ENCODE assay signal across 9 cellular contexts in genomic region chr15:67690936-67691335, GRCh38.
DNase-seq lines count a peak whose midpoint lies in the region; TF ChIP-seq lines count a peak whose summit lies in the region.
"Had no signal": no experiment of that assay in that cellular context is flagged by ENCODE, and none has a peak within 500 bp of the region (broad histone marks: within the 10 kb centered on the region; RNA-seq: fewer than 3 reads in every experiment).

No MANE protein-coding gene starts in this region.

- no peaks in the 10 kb centered on the region for H3K27me3 Mint-ChIP-seq in activated CD4-positive, alpha-beta memory T cell treated with anti-CD3 and anti-CD28 coated beads, Interleukin-2, amount 10 ng/mL, durations not matched to agents 7 days and 5 days

- H3K4me1 ChIP-seq in MM.1S (ENCODE audit: low read length) = peaks cover 4% of the 10 kb centered on the region; the same call in 1 of the 2 replicates
- no peaks in the 10 kb centered on the region for H3K4me1 ChIP-seq in mesenchymal stem cell (ENCODE audit: control insufficient read depth, insufficient read depth, low read depth, low read length)

- no peak overlapping the region for H3K4ac ChIP-seq in mesenchymal stem cell (ENCODE audit: low read depth in 1 of 2, low read length in 2 of 2)

- no peaks in the 10 kb centered on the region for H3K79me2 ChIP-seq in MM.1S (ENCODE audit: low read length)

- no peak overlapping the region for H3K23ac ChIP-seq in mesenchymal stem cell (ENCODE audit: low read length in 2 of 2)

- H3K18ac ChIP-seq in mesenchymal stem cell (ENCODE audit: low read depth in 1 of 2, low read length in 2 of 2) = no peak overlapping the region

- H3K36me3 ChIP-seq in MM.1S (replicated peaks; ENCODE audit: insufficient read depth, low read length) (no peaks in the 10 kb centered on the region), SK-N-MC (ENCODE audit: insufficient read depth, low read length) (0 out of 2 replicates have a peak, but pooled peaks cover 4% of the 10 kb centered on the region), mesenchymal stem cell (ENCODE audit: control insufficient read depth in 1 of 2, insufficient read depth in 2 of 2, low read depth in 1 of 2, low read length in 2 of 2) (peaks cover 3 to 4% of the 10 kb centered on the region in 2 experiments)

- H3K79me1 ChIP-seq in mesenchymal stem cell (replicated peaks; ENCODE audit: low read length, poor library complexity, severe bottlenecking) = no peaks in the 10 kb centered on the region

- no peak overlapping the region for H2BK5ac ChIP-seq in mesenchymal stem cell (ENCODE audit: low read depth, low read length, poor library complexity, severe bottlenecking)

- WGBS in mesenchymal stem cell = 100% methylated on average over 3 of the region's 3 CpGs

- H3F3A ChIP-seq in MM.1S (ENCODE audit: insufficient read depth, low read length) = no peaks in the 10 kb centered on the region

- TF ChIP-seq CTCF in MM.1S (IDR thresholded peaks at IDR 0.05; ENCODE audit: low read length) = no peak

- H4K8ac ChIP-seq in mesenchymal stem cell (ENCODE audit: low read length) = no peak overlapping the region

- H2BK15ac ChIP-seq in mesenchymal stem cell (ENCODE audit: low read depth, poor library complexity, severe bottlenecking) = no peak overlapping the region

- H3K9me3 ChIP-seq in MM.1S (replicated peaks; ENCODE audit: insufficient read depth, low read length) (no peaks in the 10 kb centered on the region), SK-N-MC (ENCODE audit: low read depth, low read length) (no peaks in the 10 kb centered on the region), mesenchymal stem cell (ENCODE audit: control insufficient read depth, low read length) (peaks cover 14% of the 10 kb centered on the region)

- H3K9me2 ChIP-seq in MM.1S (replicated peaks; ENCODE audit: insufficient read depth, low read length) = no peaks in the 10 kb centered on the region

- H3K9ac ChIP-seq in MM.1S (ENCODE audit: low read length) (no peak overlapping the region), SK-N-MC (ENCODE audit: insufficient read length) (no peak overlapping the region), mesenchymal stem cell (ENCODE audit: low read length) (no peak overlapping the region)

- no peaks in the 10 kb centered on the region for H3K4me1 Mint-ChIP-seq in activated CD4-positive, alpha-beta memory T cell treated with anti-CD3 and anti-CD28 coated beads, Interleukin-2, amount 10 ng/mL, durations not matched to agents 7 days and 5 days

- peaks cover under 1% of the 10 kb centered on the region for H3K9me3 Mint-ChIP-seq in activated CD4-positive, alpha-beta memory T cell treated with anti-CD3 and anti-CD28 coated beads, Interleukin-2, amount 10 ng/mL, durations not matched to agents 7 days and 5 days

- no peak overlapping the region for H3K4me2 ChIP-seq in MM.1S (ENCODE audit: low read depth, low read length)
- H3K4me2 ChIP-seq in mesenchymal stem cell (ENCODE audit: low read length, poor library complexity, severe bottlenecking) = no peak overlapping the region

- H2AFZ ChIP-seq in MM.1S (ENCODE audit: low read length) (no peak overlapping the region), mesenchymal stem cell (ENCODE audit: low read depth, low read length) (no peak overlapping the region)

- CTCF ChIA-PET in activated CD4-positive, alpha-beta memory T cell treated with anti-CD3 and anti-CD28 coated beads, Interleukin-2, amount 10 ng/mL, durations not matched to agents 7 days and 5 days (lab: Charles Lee) = no interaction called here

- H3K14ac ChIP-seq in mesenchymal stem cell (ENCODE audit: low read length in 2 of 2) = no peak overlapping the region

- DNase-seq in DMS79 (lab: John Stamatoyannopoulos, UW) = peak; percentile 88
- peak; percentile 22 for DNase-seq in MM.1S
- peak; percentile 6 for DNase-seq in SK-N-MC (ENCODE audit: low read depth, low spot score)
- peak; percentile 46 for DNase-seq in mesenchymal stem cell
- no peak for DNase-seq in activated CD4-positive, alpha-beta memory T cell treated with anti-CD3 and anti-CD28 coated beads, Interleukin-2, amount 10 ng/mL, durations not matched to agents 7 days and 5 days
- DNase-seq in caudate nucleus (lab: John Stamatoyannopoulos, UW) = no peak
- DNase-seq in NCI-H2081 (lab: John Stamatoyannopoulos, UW) = no peak
- DNase-seq: activated T-cell treated with anti-CD3 and anti-CD28 coated beads, Interleukin-2, amount 50 U/mL, for 48 hours; Kasumi-1 had no signal

- H3K4me3 Mint-ChIP-seq in activated CD4-positive, alpha-beta memory T cell treated with anti-CD3 and anti-CD28 coated beads, Interleukin-2, amount 10 ng/mL, durations not matched to agents 7 days and 5 days = no peak overlapping the region

- H4K20me1 ChIP-seq in MM.1S (ENCODE audit: insufficient read depth, low read length) = no peaks in the 10 kb centered on the region

- H3K27ac ChIP-seq in MM.1S (ENCODE audit: low read length) (no peak overlapping the region), SK-N-MC (no peak overlapping the region), mesenchymal stem cell (ENCODE audit: low read length, poor library complexity, severe bottlenecking) (no peak overlapping the region), caudate nucleus (ENCODE audit: low read depth, low read length) (no peak overlapping the region)

- H3K27ac Mint-ChIP-seq in activated CD4-positive, alpha-beta memory T cell treated with anti-CD3 and anti-CD28 coated beads, Interleukin-2, amount 10 ng/mL, durations not matched to agents 7 days and 5 days = no peak overlapping the region

- no peak overlapping the region for H2BK12ac ChIP-seq in mesenchymal stem cell (ENCODE audit: low read length in 2 of 2)

- H3K4me3 ChIP-seq in MM.1S (ENCODE audit: low read length) (no peak overlapping the region), SK-N-MC (no peak overlapping the region), mesenchymal stem cell (ENCODE audit: insufficient read depth in 1 of 2, low read depth in 1 of 2, low read length in 2 of 2) (no peak overlapping the region)

- H4K91ac ChIP-seq in mesenchymal stem cell (ENCODE audit: low read length) = no peak overlapping the region

- no peak overlapping the region for H2AK5ac ChIP-seq in mesenchymal stem cell (ENCODE audit: low read length, severe bottlenecking)

- no peaks in the 10 kb centered on the region for H3K27me3 ChIP-seq in MM.1S (replicated peaks; ENCODE audit: insufficient read depth, low read length)
- H3K27me3 ChIP-seq in mesenchymal stem cell (ENCODE audit: control insufficient read depth in 1 of 2, insufficient read depth in 1 of 2, low read length in 2 of 2) = no peaks in the 10 kb centered on the region

- peaks cover under 1% of the 10 kb centered on the region for H3K36me3 Mint-ChIP-seq in activated CD4-positive, alpha-beta memory T cell treated with anti-CD3 and anti-CD28 coated beads, Interleukin-2, amount 10 ng/mL, durations not matched to agents 7 days and 5 days (ENCODE audit: low read depth)

- no peak overlapping the region for H2BK120ac ChIP-seq in mesenchymal stem cell (ENCODE audit: low read depth, low read length)

- POLR2A ChIA-PET in activated CD4-positive, alpha-beta memory T cell treated with anti-CD3 and anti-CD28 coated beads, Interleukin-2, amount 10 ng/mL, durations not matched to agents 7 days and 5 days (lab: Charles Lee) = no interaction called here

Comparison
In these comparisons a context has a peak if more than half of its experiments do, and no peak if none do; other contexts are left out.
1. DNase-seq: peak in DMS79 (single experiment), MM.1S (single experiment), SK-N-MC (single experiment) and mesenchymal stem cell (single experiment); none in activated CD4-positive, alpha-beta memory T cell treated with anti-CD3 and anti-CD28 coated beads, Interleukin-2, amount 10 ng/mL, durations not matched to agents 7 days and 5 days (single experiment), caudate nucleus (0 of 61) and NCI-H2081 (0 of 2).